20 cellular contexts compared by ENCODE assay signal in the genomic region with DNA sequence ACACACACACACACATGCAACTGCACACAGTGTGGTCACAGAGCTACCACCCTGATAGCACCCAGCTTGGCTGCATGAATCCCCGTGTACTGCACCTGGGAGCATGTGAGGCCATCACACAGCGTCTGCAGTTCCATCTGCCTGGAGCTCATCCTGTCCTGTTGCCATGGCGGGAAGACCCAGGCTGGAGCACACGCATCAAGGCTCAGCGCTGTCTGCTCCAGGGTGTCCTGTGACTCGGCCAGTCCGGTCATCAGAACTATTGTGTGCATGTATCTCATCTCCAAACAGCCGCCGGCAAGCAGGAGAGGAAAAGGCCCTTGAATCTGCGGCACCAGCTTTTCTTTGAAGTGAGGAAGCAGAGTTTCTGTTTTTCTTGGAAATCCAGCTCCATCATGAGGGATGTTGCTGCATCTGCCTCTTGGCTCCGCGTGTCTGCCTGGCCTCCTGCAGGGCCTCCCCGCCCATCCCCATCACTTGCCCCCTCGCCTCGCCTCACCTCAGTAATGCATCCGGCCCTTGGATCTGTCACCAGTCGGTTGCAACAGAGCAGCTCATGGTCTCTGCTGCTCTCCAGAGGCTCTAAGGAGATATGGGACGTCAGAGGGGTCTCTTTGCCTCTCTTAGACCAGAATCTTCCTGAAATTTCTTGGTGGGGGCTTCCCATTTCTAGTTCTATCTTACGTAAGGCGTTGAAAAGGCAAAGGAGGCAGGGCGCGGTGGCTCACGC. TPM values are rescaled to one million over a fixed set of nuclear protein-coding genes. Genes with fewer than 3 reads are reported as not detected.
DNase-seq lines count a peak whose midpoint lies in the region; ATAC-seq and TF ChIP-seq lines count a peak whose summit lies in the region.
"Had no signal": no experiment of that assay in that cellular context is flagged by ENCODE, and none has a peak within 500 bp of the region (broad histone marks: within the 10 kb centered on the region; RNA-seq: fewer than 3 reads in every experiment).

No MANE protein-coding gene starts in this region.

- H3K79me2 ChIP-seq in DND-41 (ENCODE audit: insufficient read depth, low read length) (no peaks in the 10 kb centered on the region), hepatocyte (no peaks in the 10 kb centered on the region)

- H3K27ac Mint-ChIP-seq in naive thymus-derived CD4-positive, alpha-beta T cell: no peak overlapping the region

- ATAC-seq in DND-41 (ENCODE audit: insufficient read depth, low read depth): peak; percentile 86
- no peak for ATAC-seq in HG03108 (IDR thresholded peaks at IDR 0.05; ENCODE audit: unreplicated experiment)
- ATAC-seq in HG03354 (IDR thresholded peaks at IDR 0.05; ENCODE audit: poor library complexity, severe bottlenecking, unreplicated experiment): no peak
- ATAC-seq in naive thymus-derived CD4-positive, alpha-beta T cell: no peak

- H4K20me1 ChIP-seq in DND-41 (ENCODE audit: insufficient read depth, low read length) (peaks cover 3% of the 10 kb centered on the region; the same call in 1 of the 2 replicates), hepatocyte (ENCODE audit: insufficient read depth, poor library complexity, severe bottlenecking) (no peaks in the 10 kb centered on the region)

- peak overlapping the region in 1 of 10 donors; percentile 8 for H3K4me3 Mint-ChIP-seq in naive thymus-derived CD4-positive, alpha-beta T cell

- peak; percentile 53 for TF ChIP-seq CTCF in DND-41 (IDR thresholded peaks at IDR 0.05; ENCODE audit: borderline replicate concordance, extremely low read depth, low read length, poor library complexity, severe bottlenecking)
- TF ChIP-seq CTCF in hepatocyte (IDR thresholded peaks at IDR 0.05; ENCODE audit: poor library complexity): peak; percentile 14

- POLR2A ChIA-PET in naive thymus-derived CD4-positive, alpha-beta T cell (lab: Charles Lee): no interaction called here

- H3K36me3 Mint-ChIP-seq in naive thymus-derived CD4-positive, alpha-beta T cell: no peaks in the 10 kb centered on the region

- peaks cover 16 to 47% (median 31%) of the 10 kb centered on the region in 5 donors for H3K27me3 Mint-ChIP-seq in naive thymus-derived CD4-positive, alpha-beta T cell

- H3K9me2 ChIP-seq in hepatocyte (replicated peaks; ENCODE audit: insufficient read depth): no peaks in the 10 kb centered on the region

- H3K9me3 ChIP-seq in DND-41 (ENCODE audit: insufficient read depth, low read length, severe bottlenecking): no peaks in the 10 kb centered on the region
- no peaks in the 10 kb centered on the region for H3K9me3 ChIP-seq in hepatocyte (ENCODE audit: low read depth)
- H3K9me3 ChIP-seq in naive thymus-derived CD4-positive, alpha-beta T cell (ENCODE audit: control insufficient read depth in 2 of 3, low read length in 3 of 3): no peaks in the 10 kb centered on the region

- H3K9ac ChIP-seq in DND-41 (ENCODE audit: low read depth, low read length): no peak overlapping the region

- H3K4me3 ChIP-seq in DND-41 (ENCODE audit: low read depth in 1 of 2, low read length in 2 of 2) (no peak overlapping the region), hepatocyte (no peak overlapping the region)
- H3K4me3 ChIP-seq in naive thymus-derived CD4-positive, alpha-beta T cell (ENCODE audit: low read length): no peak overlapping the region

- H3K4me1 Mint-ChIP-seq in naive thymus-derived CD4-positive, alpha-beta T cell: peaks cover 0 to 11% (median 0%) of the 10 kb centered on the region in 7 donors

- peaks cover 13% of the 10 kb centered on the region for H3K27me3 ChIP-seq in DND-41 (ENCODE audit: insufficient read depth, low read length, poor library complexity)
- peaks cover 2% of the 10 kb centered on the region for H3K27me3 ChIP-seq in hepatocyte
- H3K27me3 ChIP-seq in naive thymus-derived CD4-positive, alpha-beta T cell (ENCODE audit: control insufficient read depth in 2 of 2, insufficient read depth in 2 of 2, low read length in 2 of 2): no peaks in the 10 kb centered on the region

- H2AFZ ChIP-seq in DND-41 (ENCODE audit: low read depth, low read length) (no peak overlapping the region), hepatocyte (no peak overlapping the region)

- CTCF ChIA-PET in naive thymus-derived CD4-positive, alpha-beta T cell (lab: Charles Lee): no interaction called here

- DNase-seq in DMS53 (lab: John Stamatoyannopoulos, UW): peak; percentile 15
- no peak for DNase-seq in DMS53 treated with DMSO at 0.1 percent for 48 hours (lab: John Stamatoyannopoulos, UW; ENCODE audit: unreplicated experiment)
- DNase-seq in DND-41: peak; percentile 74
- peak; percentile 49 for DNase-seq in SK-N-DZ (ENCODE audit: low spot score)
- DNase-seq in hepatocyte (ENCODE audit: low spot score): no peak
- DNase-seq in naive thymus-derived CD4-positive, alpha-beta T cell: no peak
- DNase-seq: HCEC 1CT, MM.1S, NCI-H1092, NCI-H226, NCI-H524, NCI-H82, RPMI8226, SIG-M5 had no signal

- H3K4me1 ChIP-seq in DND-41 (ENCODE audit: insufficient read depth, low read length) (peaks cover 23% of the 10 kb centered on the region), hepatocyte (ENCODE audit: insufficient read depth) (no peaks in the 10 kb centered on the region)
- no peaks in the 10 kb centered on the region for H3K4me1 ChIP-seq in naive thymus-derived CD4-positive, alpha-beta T cell (ENCODE audit: control insufficient read depth in 2 of 2, insufficient read depth in 2 of 2, low read length in 2 of 2)

- intact Hi-C loops in naive thymus-derived CD4-positive, alpha-beta T cell (cut with micrococcal nuclease): no loop called here

- H3K4me2 ChIP-seq in DND-41 (ENCODE audit: insufficient read depth, low read length) (0 out of 2 replicates have a peak overlapping the region, but pooled peaks have one; percentile 25), hepatocyte (no peak overlapping the region)

- WGBS in hepatocyte (ENCODE audit: low lambda C conversion rate, missing lambda C conversion rate): 86% methylated on average over 23 of the region's 23 CpGs

- H3K27ac ChIP-seq in DND-41 (ENCODE audit: low read length) (no peak overlapping the region), hepatocyte (no peak overlapping the region)
- no peak overlapping the region for H3K27ac ChIP-seq in naive thymus-derived CD4-positive, alpha-beta T cell (ENCODE audit: low read depth, low read length)
- H3K27ac ChIP-seq: 22Rv1 had no signal

- H3K9me3 Mint-ChIP-seq in naive thymus-derived CD4-positive, alpha-beta T cell: no peaks in the 10 kb centered on the region

- H3K36me3 ChIP-seq in DND-41 (ENCODE audit: insufficient read depth, low read length) (no peaks in the 10 kb centered on the region), hepatocyte (replicated peaks; ENCODE audit: insufficient read depth, low read depth) (no peaks in the 10 kb centered on the region)
- H3K36me3 ChIP-seq in naive thymus-derived CD4-positive, alpha-beta T cell (ENCODE audit: control insufficient read depth in 2 of 3, insufficient read depth in 3 of 3, low read length in 3 of 3): no peaks in the 10 kb centered on the region

RNA-seq across cellular contexts. Expression of gene CACNG4, which starts 23.7 kb away (rescaled TPM):
- 27.9 and 32.2 TPM in 2 replicates for polyA plus RNA-seq in SK-N-DZ (2014; cell fraction: cytosol; rRNA removed)
- polyA plus RNA-seq in SK-N-DZ (2014; cell fraction: nucleus; rRNA removed): 8.1 and 11.4 TPM in 2 replicates
- total RNA-seq in hepatocyte: 2.5 and 3.5 TPM in 2 replicates
- 3.9 and 7.3 TPM in 2 replicates for polyA plus RNA-seq in hepatocyte
- not detected for total RNA-seq in naive thymus-derived CD4-positive, alpha-beta T cell
- polyA plus RNA-seq in naive thymus-derived CD4-positive, alpha-beta T cell: not detected
- total RNA-seq: LHCN-M2 had no signal

RNA-seq across cellular contexts. Expression of gene CACNG1, which starts 56.1 kb away (rescaled TPM):
- polyA plus RNA-seq in SK-N-DZ (2014; cell fraction: cytosol; rRNA removed): not detected in 2 replicates
- 0.12 TPM in 1 of 2 replicates, not detected in the other for polyA plus RNA-seq in SK-N-DZ (2014; cell fraction: nucleus; rRNA removed)
- not detected in 2 replicates for total RNA-seq in hepatocyte
- polyA plus RNA-seq in hepatocyte: not detected in 2 replicates
- not detected for total RNA-seq in naive thymus-derived CD4-positive, alpha-beta T cell
- not detected for polyA plus RNA-seq in naive thymus-derived CD4-positive, alpha-beta T cell
- total RNA-seq: Daoy had no signal
- polyA plus RNA-seq: AG04450 had no signal

Comparison
In these comparisons a context has a peak if more than half of its experiments do, and no peak if none do; other contexts are left out.
1. DNase-seq: peak in DMS53 (single experiment), DND-41 (single experiment) and SK-N-DZ (single experiment); none in DMS53 treated with DMSO at 0.1 percent for 48 hours (single experiment), hepatocyte (single experiment) and naive thymus-derived CD4-positive, alpha-beta T cell (0 of 9).